In genomic region chr7:4738711-4739527, GRCh38 we compare ENCODE assay signal across 7 cellular contexts. TPM values are rescaled to one million over a fixed set of nuclear protein-coding genes. Genes with fewer than 3 reads are reported as not detected.
DNase-seq lines count a peak whose midpoint lies in the region; ATAC-seq and TF ChIP-seq lines count a peak whose summit lies in the region.

No MANE protein-coding gene starts in this region.

- H3K4me1 ChIP-seq in PC-3 (ENCODE audit: insufficient read depth, low read length) = peaks cover 11% of the 10 kb centered on the region

- 0 out of 2 replicates have a peak, but pooled peaks cover 4% of the 10 kb centered on the region for H3K36me3 ChIP-seq in PC-3 (ENCODE audit: low read depth, low read length)

- peaks cover 41% of the 10 kb centered on the region for H3K36me3 Mint-ChIP-seq in stimulated activated effector memory CD8-positive, alpha-beta T cell treated with anti-CD3 and anti-CD28 coated beads, Interleukin-12 subunit alpha, Interleukin-12 subunit beta, amount 100 ng/mL, for 72 hours

- no peaks in the 10 kb centered on the region for H3K27me3 ChIP-seq in PC-3 (ENCODE audit: low read length)

- no peaks in the 10 kb centered on the region for H3F3A ChIP-seq in PC-3 (ENCODE audit: low read length, unreplicated experiment)

- H3K4me2 ChIP-seq in PC-3 (ENCODE audit: low read length) = no peak overlapping the region

- H3K4me3 ChIP-seq in PC-3 (ENCODE audit: low read length) = no peak overlapping the region

- intact Hi-C loops in PC-3 (cut with micrococcal nuclease) = no loop called here

- H3K9me3 Mint-ChIP-seq in stimulated activated effector memory CD8-positive, alpha-beta T cell treated with anti-CD3 and anti-CD28 coated beads, Interleukin-12 subunit alpha, Interleukin-12 subunit beta, amount 100 ng/mL, for 72 hours = no peaks in the 10 kb centered on the region

- H4K20me1 ChIP-seq in PC-3 (ENCODE audit: low read length) = no peaks in the 10 kb centered on the region

- ATAC-seq in GM19438 (IDR thresholded peaks at IDR 0.05; ENCODE audit: low read depth, unreplicated experiment) = peak; percentile 60
- ATAC-seq in PC-3 = peak; percentile 26; the same call in 1 of the 2 replicates
- peak; percentile 54 for ATAC-seq in stimulated activated effector memory CD8-positive, alpha-beta T cell treated with anti-CD3 and anti-CD28 coated beads, Interleukin-12 subunit alpha, Interleukin-12 subunit beta, amount 100 ng/mL, for 72 hours
- no peak for ATAC-seq in HG02610 (IDR thresholded peaks at IDR 0.05; ENCODE audit: unreplicated experiment)

- H3K27ac Mint-ChIP-seq in stimulated activated effector memory CD8-positive, alpha-beta T cell treated with anti-CD3 and anti-CD28 coated beads, Interleukin-12 subunit alpha, Interleukin-12 subunit beta, amount 100 ng/mL, for 72 hours = peak overlapping the region; percentile 63

- no peak for TF ChIP-seq CTCF in PC-3 (conservative IDR thresholded peaks at IDR 0.05; ENCODE audit: low read depth, low read length)

- H3K79me2 ChIP-seq in PC-3 (ENCODE audit: low read length) = peaks cover 26% of the 10 kb centered on the region; the same call in 1 of the 2 replicates

- H3K9me2 ChIP-seq in PC-3 (replicated peaks; ENCODE audit: low read length) = no peaks in the 10 kb centered on the region

- POLR2A ChIA-PET in PC-3 (lab: Charles Lee; ENCODE audit: unreplicated experiment) = no interaction called here

- no peak overlapping the region for H2AFZ ChIP-seq in PC-3 (ENCODE audit: low read length)

- no peak for DNase-seq in PC-3
- peak; percentile 85 for DNase-seq in astrocyte of the hippocampus (ENCODE audit: low read depth, low spot score)
- DNase-seq in iPS-NIHi7 (ENCODE audit: extremely low spot score) = peak; percentile 57
- DNase-seq in stimulated activated effector memory CD8-positive, alpha-beta T cell treated with anti-CD3 and anti-CD28 coated beads, Interleukin-12 subunit alpha, Interleukin-12 subunit beta, amount 100 ng/mL, for 72 hours (ENCODE audit: low spot score in 2 of 2) = no peak
- no peak for DNase-seq in LoVo (ENCODE audit: low spot score)

- CTCF ChIA-PET in PC-3 (lab: Charles Lee) = no interaction called here

- H3K4me3 Mint-ChIP-seq in stimulated activated effector memory CD8-positive, alpha-beta T cell treated with anti-CD3 and anti-CD28 coated beads, Interleukin-12 subunit alpha, Interleukin-12 subunit beta, amount 100 ng/mL, for 72 hours = peak overlapping the region; percentile 61

- H3K9me3 ChIP-seq in PC-3 (ENCODE audit: low read length) = no peaks in the 10 kb centered on the region

- BruUV-seq in PC-3 (replicated peaks; lab: Mats Ljungman, UMichigan) = no TSS peak

- peaks cover 36% of the 10 kb centered on the region for H3K4me1 Mint-ChIP-seq in stimulated activated effector memory CD8-positive, alpha-beta T cell treated with anti-CD3 and anti-CD28 coated beads, Interleukin-12 subunit alpha, Interleukin-12 subunit beta, amount 100 ng/mL, for 72 hours

- H3K9ac ChIP-seq in PC-3 (ENCODE audit: low read length) = no peak overlapping the region

- H3K27ac ChIP-seq in PC-3 (ENCODE audit: low read length) = no peak overlapping the region

RNA-seq across cellular contexts. Expression of gene AP5Z1, which starts 36.5 kb away (rescaled TPM):
- total RNA-seq in PC-3 (2014; rRNA removed) = 36.6 and 59.3 TPM in 2 replicates

RNA-seq across cellular contexts. Expression of gene FOXK1, which starts 56.8 kb away (rescaled TPM):
- 13.2 and 22.8 TPM in 2 replicates for total RNA-seq in PC-3 (2014; rRNA removed)

Comparison
In these comparisons a context has a peak if more than half of its experiments do, and no peak if none do; other contexts are left out.
1. DNase-seq: peak in astrocyte of the hippocampus (single experiment) and iPS-NIHi7 (single experiment); none in PC-3 (single experiment), stimulated activated effector memory CD8-positive, alpha-beta T cell treated with anti-CD3 and anti-CD28 coated beads, Interleukin-12 subunit alpha, Interleukin-12 subunit beta, amount 100 ng/mL, for 72 hours (0 of 2) and LoVo (single experiment).